1 cellular context compared by ENCODE assay signal in genomic region chr22:38106814-38107578, GRCh38.
TF ChIP-seq lines count a peak whose summit lies in the region.

No MANE protein-coding gene starts in this region.

TF ChIP-seq in HepG2, 621 proteins besides CTCF, POLR2A, EP300 and RAD21:
- no peak for TF ChIP-seq ZNF20 (CRISPR knock-in tag; IDR thresholded peaks at IDR 0.05)
- TF ChIP-seq ZNF891 (CRISPR knock-in tag; IDR thresholded peaks at IDR 0.05): peak; percentile 73
- TF ChIP-seq ZNF609 (CRISPR knock-in tag; IDR thresholded peaks at IDR 0.05; ENCODE audit: borderline replicate concordance): no peak
- TF ChIP-seq ZNF280B (CRISPR knock-in tag; IDR thresholded peaks at IDR 0.05; ENCODE audit: borderline replicate concordance): 0 out of 2 replicates have a peak, but pooled peaks have one; percentile 24
- 0 out of 2 replicates have a peak, but pooled peaks have one; percentile 31 for TF ChIP-seq ZNF275 (CRISPR knock-in tag; IDR thresholded peaks at IDR 0.05; ENCODE audit: borderline replicate concordance)
- peak; percentile 13; the same call in 1 of the 2 replicates for TF ChIP-seq HNF4A (CRISPR knock-in tag; IDR thresholded peaks at IDR 0.05)
- peak; percentile 90 for TF ChIP-seq ZNF629 (CRISPR knock-in tag; conservative IDR thresholded peaks at IDR 0.05)
- TF ChIP-seq ZMYM3 (CRISPR knock-in tag; IDR thresholded peaks at IDR 0.05): peak; percentile 48; the same call in 1 of the 2 replicates
- no peak for TF ChIP-seq AKAP8 (CRISPR knock-in tag; IDR thresholded peaks at IDR 0.05)
- 0 out of 2 replicates have a peak, but pooled peaks have one; percentile 16 for TF ChIP-seq ZNF274 (CRISPR knock-in tag; IDR thresholded peaks at IDR 0.05)
- TF ChIP-seq ZNF547 (CRISPR knock-in tag; IDR thresholded peaks at IDR 0.05): 0 out of 2 replicates have a peak, but pooled peaks have one; percentile 22
- no peak for TF ChIP-seq ZNF441 (CRISPR knock-in tag; IDR thresholded peaks at IDR 0.05; ENCODE audit: borderline replicate concordance)
- no peak for TF ChIP-seq ATF5 (CRISPR knock-in tag; IDR thresholded peaks at IDR 0.05; ENCODE audit: low read depth)
TF ChIP-seq in HepG2: peak in this region for 8.
